ENCODE assay signal across 8 cellular contexts in genomic region chr15:74374648-74375302, GRCh38. TPM values are rescaled to one million over a fixed set of nuclear protein-coding genes. Genes with fewer than 3 reads are reported as not detected.
DNase-seq lines count a peak whose midpoint lies in the region; ATAC-seq lines count a peak whose summit lies in the region.

No MANE protein-coding gene starts in this region.

- no peak for ATAC-seq in activated naive CD8-positive, alpha-beta T cell treated with anti-CD3 and anti-CD28 coated beads, Interleukin-2, amount 10 ng/mL, durations not matched to agents 7 days and 5 days (ENCODE audit: low read depth)
- ATAC-seq in HG03196 (IDR thresholded peaks at IDR 0.05; ENCODE audit: unreplicated experiment) (no peak), Right ventricle myocardium superior (ENCODE audit: poor library complexity) (no peak)

- 22 to 32% methylated on average over 9 of the region's 11 CpGs for WGBS in mesodermal cell (ENCODE audit: insufficient coverage in 2 of 2), 2 experiments

- peaks cover 19 to 32% (median 27%) of the 10 kb centered on the region in 10 experiments for H3K4me1 ChIP-seq in BLaER1 treated with 17β-estradiol and CSF1 and Interleukin-3, amounts not matched to agents 10 nM and 100 nM
- no peaks in the 10 kb centered on the region for H3K4me1 ChIP-seq in mesodermal cell (ENCODE audit: control insufficient read depth, insufficient read depth, low read length, poor library complexity, severe bottlenecking)

- H3K4me1 Mint-ChIP-seq in activated naive CD8-positive, alpha-beta T cell treated with anti-CD3 and anti-CD28 coated beads, Interleukin-2, amount 10 ng/mL, durations not matched to agents 7 days and 5 days = peaks cover 29% of the 10 kb centered on the region

- H3K27me3 ChIP-seq in BLaER1 treated with 17β-estradiol and CSF1 and Interleukin-3, amounts not matched to agents 10 nM and 100 nM = peaks cover 0 to 7% (median 0%) of the 10 kb centered on the region in 11 experiments; a peak in 1 of 22 replicates
- H3K27me3 ChIP-seq in H7 (ENCODE audit: control insufficient read depth, insufficient read depth, low read length) = no peaks in the 10 kb centered on the region; the same call in 1 of the 2 replicates

- H3K4me3 ChIP-seq in BLaER1 treated with 17β-estradiol and CSF1 and Interleukin-3, amounts not matched to agents 10 nM and 100 nM = peak overlapping the region; percentile 60 to 79 (median 70)
- H3K4me3 ChIP-seq in H7 (ENCODE audit: insufficient read depth, low read depth, low read length) (peak overlapping the region; percentile 63), mesodermal cell (ENCODE audit: extremely low read depth, insufficient read depth, low read length, poor library complexity, severe bottlenecking) (peak overlapping the region; percentile 53)

- peak overlapping the region in 4 of 11 experiments; percentile 67 to 79 (median 76); a peak in 4 of 22 replicates for H3K9ac ChIP-seq in BLaER1 treated with 17β-estradiol and CSF1 and Interleukin-3, amounts not matched to agents 10 nM and 100 nM

- no peaks in the 10 kb centered on the region for H3K36me3 ChIP-seq in BLaER1 treated with 17β-estradiol and CSF1 and Interleukin-3, amounts not matched to agents 10 nM and 100 nM
- no peaks in the 10 kb centered on the region for H3K36me3 ChIP-seq in H7 (replicated peaks; ENCODE audit: control insufficient read depth, insufficient read depth, low read length)
- H3K36me3 ChIP-seq in mesodermal cell (ENCODE audit: control insufficient read depth, insufficient read depth, low read length) = no peaks in the 10 kb centered on the region

- peak overlapping the region; percentile 81 for H3K27ac Mint-ChIP-seq in activated naive CD8-positive, alpha-beta T cell treated with anti-CD3 and anti-CD28 coated beads, Interleukin-2, amount 10 ng/mL, durations not matched to agents 7 days and 5 days

- H3K27ac ChIP-seq in BLaER1 treated with 17β-estradiol and CSF1 and Interleukin-3, amounts not matched to agents 10 nM and 100 nM = no peak overlapping the region
- no peak overlapping the region for H3K27ac ChIP-seq in mesodermal cell (ENCODE audit: low read depth, low read length, severe bottlenecking)

- H3K4me3 Mint-ChIP-seq in activated naive CD8-positive, alpha-beta T cell treated with anti-CD3 and anti-CD28 coated beads, Interleukin-2, amount 10 ng/mL, durations not matched to agents 7 days and 5 days = peak overlapping the region; percentile 82

- DNase-seq in H7 (peak; percentile 88), NCI-H128 (lab: John Stamatoyannopoulos, UW; ENCODE audit: unreplicated experiment) (no peak), Right ventricle myocardium superior (no peak)
- no peak for DNase-seq in activated naive CD8-positive, alpha-beta T cell treated with anti-CD3 and anti-CD28 coated beads, Interleukin-2, amount 10 ng/mL, durations not matched to agents 7 days and 5 days
- DNase-seq in stimulated activated CD4-positive, alpha-beta T cell treated with anti-CD3 and anti-CD28 coated beads, Interleukin-4, amount 100 ng/mL, for 4 hours = no peak

- intact Hi-C loops in Right ventricle myocardium superior (cut with DNase I) = loop anchor here (5.0 kb wide), 3 partner anchors 118 to 393 kb away; no protein-coding TSS in a partner anchor

- no peaks in the 10 kb centered on the region for H3K9me3 ChIP-seq in BLaER1 treated with 17β-estradiol and CSF1 and Interleukin-3, amounts not matched to agents 10 nM and 100 nM (replicated peaks in 1 of 11)
- no peaks in the 10 kb centered on the region for H3K9me3 ChIP-seq in mesodermal cell (ENCODE audit: control insufficient read depth, low read length)

- peak overlapping the region; percentile 87 to 100 (median 96) for H3K4me2 ChIP-seq in BLaER1 treated with 17β-estradiol and CSF1 and Interleukin-3, amounts not matched to agents 10 nM and 100 nM

- H4K20me1 ChIP-seq in BLaER1 treated with 17β-estradiol and CSF1 and Interleukin-3, amounts not matched to agents 10 nM and 100 nM = peaks cover 0 to 12% (median 0%) of the 10 kb centered on the region in 11 experiments; a peak in 5 of 22 replicates

- no peaks in the 10 kb centered on the region for H3K36me3 Mint-ChIP-seq in activated naive CD8-positive, alpha-beta T cell treated with anti-CD3 and anti-CD28 coated beads, Interleukin-2, amount 10 ng/mL, durations not matched to agents 7 days and 5 days

- POLR2A ChIA-PET in activated naive CD8-positive, alpha-beta T cell treated with anti-CD3 and anti-CD28 coated beads, Interleukin-2, amount 10 ng/mL, durations not matched to agents 7 days and 5 days (lab: Charles Lee) = interaction anchor here (1.3 to 2.5 kb wide), 7 partner anchors 10 to 257 kb away, joined by 3 to 12 read pairs (median 7); partner anchors contain the start of genes ARID3B, SEMA7A and UBL7

- H3K27me3 Mint-ChIP-seq in activated naive CD8-positive, alpha-beta T cell treated with anti-CD3 and anti-CD28 coated beads, Interleukin-2, amount 10 ng/mL, durations not matched to agents 7 days and 5 days = peaks cover 13% of the 10 kb centered on the region

- no peaks in the 10 kb centered on the region for H3K9me3 Mint-ChIP-seq in activated naive CD8-positive, alpha-beta T cell treated with anti-CD3 and anti-CD28 coated beads, Interleukin-2, amount 10 ng/mL, durations not matched to agents 7 days and 5 days

RNA-seq across cellular contexts. Expression of gene CYP11A1, which starts 7.3 kb away (rescaled TPM):
- total RNA-seq in H7 (2014; rRNA removed; shearing (Covaris generic)) = 5.2 and 5.6 TPM in 2 replicates
- total RNA-seq in activated naive CD8-positive, alpha-beta T cell treated with anti-CD3 and anti-CD28 coated beads, Interleukin-2, amount 10 ng/mL, durations not matched to agents 7 days and 5 days = not detected
- polyA plus RNA-seq in mesodermal cell (2013, experiment 1 of 2) = 2.9 TPM
- polyA plus RNA-seq in mesodermal cell (2013, experiment 2 of 2) = 3.2 TPM
- total RNA-seq in Right ventricle myocardium superior = 0.51 TPM

RNA-seq across cellular contexts. Expression of gene SEMA7A, which starts 59.0 kb away (rescaled TPM):
- total RNA-seq in H7 (2014; rRNA removed; shearing (Covaris generic)) = 26.8 and 36.0 TPM in 2 replicates
- total RNA-seq in activated naive CD8-positive, alpha-beta T cell treated with anti-CD3 and anti-CD28 coated beads, Interleukin-2, amount 10 ng/mL, durations not matched to agents 7 days and 5 days = 10 to 100 TPM; 15.2 to 15.8 TPM
- 15.7 TPM for polyA plus RNA-seq in mesodermal cell (2013, experiment 1 of 2)
- polyA plus RNA-seq in mesodermal cell (2013, experiment 2 of 2) = 13.1 TPM
- 1.2 TPM for total RNA-seq in Right ventricle myocardium superior
